Comparison of ENCODE assay signal across 33 cellular contexts in genomic region chr2:216103213-216103612, GRCh38. TPM values are rescaled to one million over a fixed set of nuclear protein-coding genes. Genes with fewer than 3 reads are reported as not detected.
"Had no signal": no experiment of that assay in that cellular context is flagged by ENCODE, and none has a peak within 500 bp of the region (broad histone marks: within the 10 kb centered on the region; RNA-seq: fewer than 3 reads in every experiment).

No MANE protein-coding gene starts in this region.

- DNase-seq: activated B cell treated with CpG ODN at 0.5 μM for 24 hours; activated CD4-positive, alpha-beta T cell treated with anti-CD3 and anti-CD28 coated beads for 48 hours; activated CD4-positive, alpha-beta T cell treated with anti-CD3 and anti-CD28 coated beads, Interleukin-2, amount 50 U/mL, for 4 hours; activated CD4-positive, CD25-positive, alpha-beta regulatory T cell treated with anti-CD3 and anti-CD28 coated beads, Interleukin-2, amount 50 U/mL, for 72 hours; activated CD8-positive, alpha-beta T cell treated with anti-CD3 and anti-CD28 coated beads for 36 hours; activated gamma-delta T cell; activated naive CD4-positive, alpha-beta T cell treated with anti-CD3 and anti-CD28 coated beads for 36 hours; activated T-cell treated with anti-CD3 and anti-CD28 coated beads, Interleukin-2, amount 50 U/mL, for 24 hours; amniotic stem cell; aorta; brain microvascular endothelial cell; central memory CD4-positive, alpha-beta T cell; Karpas-422; KBM-7; NCI-H1092 treated with DMSO at 0.1 percent for 48 hours; NCI-H1417; NCI-H146; NCI-H187; NCI-H2029 treated with DMSO at 0.1 percent for 48 hours; NCI-H2107; NCI-H2171; NCI-H510A; NCI-H526; NCI-H748 treated with DMSO at 0.1 percent for 48 hours; NK-92 treated with Interleukin-12 subunit alpha and Interleukin-12 subunit beta, amount 100 ng/mL, for 24 hours; PC-9; Right ventricle myocardium superior; SW 1271; T-helper 1 cell; T-helper 2 cell; T-helper 9 cell had no signal

- ATAC-seq: activated CD8-positive, alpha-beta T cell treated with anti-CD3 and anti-CD28 coated beads for 36 hours; activated naive CD4-positive, alpha-beta T cell treated with anti-CD3 and anti-CD28 coated beads, Interleukin-2, amount 50 U/mL, for 72 hours had no signal

- H3K4me2 ChIP-seq: PC-9 had no signal

- H3K4me3 ChIP-seq: PC-9 had no signal

- H3K27ac ChIP-seq: brain microvascular endothelial cell, PC-9, VCaP had no signal

RNA-seq across cellular contexts. Expression of gene TMEM169, which starts 21.5 kb away (rescaled TPM):
- polyA plus RNA-seq: aorta had no signal
